8 cellular contexts compared by ENCODE assay signal in genomic region chr14:69693145-69693544, GRCh38.
DNase-seq lines count a peak whose midpoint lies in the region; ATAC-seq and TF ChIP-seq lines count a peak whose summit lies in the region.

No MANE protein-coding gene starts in this region.

- H3K56ac ChIP-seq in mesendoderm (ENCODE audit: low read length) = no peak overlapping the region

- no peaks in the 10 kb centered on the region for H3K36me3 ChIP-seq in mesendoderm (ENCODE audit: control insufficient read depth, insufficient read depth, low read length)

- H3K27ac ChIP-seq in mesendoderm (ENCODE audit: low read depth, low read length) = no peak overlapping the region

- H3K79me2 ChIP-seq in mesendoderm (ENCODE audit: control insufficient read depth, insufficient read depth, low read length) = no peaks in the 10 kb centered on the region

- H3K9ac ChIP-seq in mesendoderm (ENCODE audit: low read length) = no peak overlapping the region

- no peak overlapping the region for H2AK5ac ChIP-seq in mesendoderm (ENCODE audit: low read length)

- H4K8ac ChIP-seq in mesendoderm (ENCODE audit: low read depth, low read length) = no peak overlapping the region

- H2BK120ac ChIP-seq in mesendoderm (ENCODE audit: low read depth, low read length) = no peak overlapping the region

- no peak overlapping the region for H3K4ac ChIP-seq in mesendoderm (ENCODE audit: low read depth, low read length)

- no peak overlapping the region for H3K4me2 ChIP-seq in mesendoderm (ENCODE audit: low read length)

- TF ChIP-seq CTCF in AG10803 (conservative IDR thresholded peaks at IDR 0.05; ENCODE audit: low read length) = no peak

- no peak overlapping the region for H2BK5ac ChIP-seq in mesendoderm (ENCODE audit: low read length)

- intact Hi-C loops in sciatic nerve (cut with DNase I) = no loop called here

- no peak overlapping the region for H3K18ac ChIP-seq in mesendoderm (ENCODE audit: low read length)

- peaks cover 14% of the 10 kb centered on the region for H3K4me1 ChIP-seq in mesendoderm (ENCODE audit: control insufficient read depth, low read depth, low read length)

- H3K4me3 ChIP-seq in AG10803 (ENCODE audit: low read length) (no peak overlapping the region), mesendoderm (ENCODE audit: low read length) (no peak overlapping the region)

- DNase-seq in AG10803 (ENCODE audit: low read depth) (peak; percentile 15), NCI-H1694 (lab: John Stamatoyannopoulos, UW) (peak; percentile 95), dermis microvascular lymphatic vessel endothelial cell (ENCODE audit: low read depth in 2 of 2) (peak; percentile 41 to 65), sciatic nerve (ENCODE audit: low spot score) (no peak), NCI-H345 (lab: John Stamatoyannopoulos, UW) (no peak), mesendoderm (no peak)
- no peak for DNase-seq in effector CD8-positive, alpha-beta T cell (lab: John Stamatoyannopoulos, UW)

- H4K5ac ChIP-seq in mesendoderm (ENCODE audit: low read length) = no peak overlapping the region

- no peak overlapping the region for H2BK15ac ChIP-seq in mesendoderm (replicated peaks; ENCODE audit: low read depth)

- no peaks in the 10 kb centered on the region for H3K79me1 ChIP-seq in mesendoderm (ENCODE audit: low read length)

- ATAC-seq in GM21390 (IDR thresholded peaks at IDR 0.05; ENCODE audit: unreplicated experiment) = peak; percentile 61
- ATAC-seq in sciatic nerve = peak; percentile 49

- no CpG with 5 or more reads among the region's 3 CpGs for WGBS in mesendoderm (ENCODE audit: extremely low coverage, insufficient coverage, low lambda C conversion rate)

- H3K27me3 ChIP-seq in mesendoderm (ENCODE audit: insufficient read depth, low read length, poor library complexity) = no peaks in the 10 kb centered on the region

- H3K23ac ChIP-seq in mesendoderm (ENCODE audit: low read length) = no peak overlapping the region

Comparison
In these comparisons a context has a peak if more than half of its experiments do, and no peak if none do; other contexts are left out.
1. DNase-seq: peak in AG10803 (single experiment), NCI-H1694 (single experiment) and dermis microvascular lymphatic vessel endothelial cell (2 of 2); none in sciatic nerve (single experiment), effector CD8-positive, alpha-beta T cell (single experiment), NCI-H345 (single experiment) and mesendoderm (single experiment).